In genomic region chr11:61814958-61815789, GRCh38 we compare ENCODE assay signal across 1 cellular context.
TF ChIP-seq lines count a peak whose summit lies in the region.

No MANE protein-coding gene starts in this region.

TF ChIP-seq in IMR-90, 13 proteins besides CTCF, POLR2A, EP300 and RAD21:
- TF ChIP-seq, protein P1, sequence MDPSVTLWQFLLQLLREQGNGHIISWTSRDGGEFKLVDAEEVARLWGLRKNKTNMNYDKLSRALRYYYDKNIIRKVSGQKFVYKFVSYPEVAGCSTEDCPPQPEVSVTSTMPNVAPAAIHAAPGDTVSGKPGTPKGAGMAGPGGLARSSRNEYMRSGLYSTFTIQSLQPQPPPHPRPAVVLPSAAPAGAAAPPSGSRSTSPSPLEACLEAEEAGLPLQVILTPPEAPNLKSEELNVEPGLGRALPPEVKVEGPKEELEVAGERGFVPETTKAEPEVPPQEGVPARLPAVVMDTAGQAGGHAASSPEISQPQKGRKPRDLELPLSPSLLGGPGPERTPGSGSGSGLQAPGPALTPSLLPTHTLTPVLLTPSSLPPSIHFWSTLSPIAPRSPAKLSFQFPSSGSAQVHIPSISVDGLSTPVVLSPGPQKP (IDR thresholded peaks at IDR 0.05; ENCODE audit: borderline replicate concordance, low read depth, low read length): no peak
- TF ChIP-seq USF2 (IDR thresholded peaks at IDR 0.05; ENCODE audit: low read depth, low read length): no peak
- TF ChIP-seq SMC3 (IDR thresholded peaks at IDR 0.05; ENCODE audit: low read depth, low read length): no peak
- no peak for TF ChIP-seq CEBPB (IDR thresholded peaks at IDR 0.05; ENCODE audit: low read depth, low read length)
- TF ChIP-seq NFE2L2 (IDR thresholded peaks at IDR 0.05; ENCODE audit: low read depth, low read length): no peak
- peak; percentile 28; the same call in 1 of the 2 replicates for TF ChIP-seq BHLHE40 (IDR thresholded peaks at IDR 0.05; ENCODE audit: low read depth, low read length)
- peak; percentile 67; the same call in 1 of the 2 replicates for TF ChIP-seq MAZ (IDR thresholded peaks at IDR 0.05; ENCODE audit: borderline replicate concordance, low read depth, low read length)
- TF ChIP-seq MXI1 (IDR thresholded peaks at IDR 0.05; ENCODE audit: borderline replicate concordance, low read depth, low read length): no peak; the same call in 1 of the 2 replicates
- TF ChIP-seq MAFK (IDR thresholded peaks at IDR 0.05; ENCODE audit: low read depth, low read length): no peak
- no peak for TF ChIP-seq CHD1 (IDR thresholded peaks at IDR 0.05; ENCODE audit: low read depth, low read length)
